ENCODE assay signal across 17 cellular contexts in the genomic region with DNA sequence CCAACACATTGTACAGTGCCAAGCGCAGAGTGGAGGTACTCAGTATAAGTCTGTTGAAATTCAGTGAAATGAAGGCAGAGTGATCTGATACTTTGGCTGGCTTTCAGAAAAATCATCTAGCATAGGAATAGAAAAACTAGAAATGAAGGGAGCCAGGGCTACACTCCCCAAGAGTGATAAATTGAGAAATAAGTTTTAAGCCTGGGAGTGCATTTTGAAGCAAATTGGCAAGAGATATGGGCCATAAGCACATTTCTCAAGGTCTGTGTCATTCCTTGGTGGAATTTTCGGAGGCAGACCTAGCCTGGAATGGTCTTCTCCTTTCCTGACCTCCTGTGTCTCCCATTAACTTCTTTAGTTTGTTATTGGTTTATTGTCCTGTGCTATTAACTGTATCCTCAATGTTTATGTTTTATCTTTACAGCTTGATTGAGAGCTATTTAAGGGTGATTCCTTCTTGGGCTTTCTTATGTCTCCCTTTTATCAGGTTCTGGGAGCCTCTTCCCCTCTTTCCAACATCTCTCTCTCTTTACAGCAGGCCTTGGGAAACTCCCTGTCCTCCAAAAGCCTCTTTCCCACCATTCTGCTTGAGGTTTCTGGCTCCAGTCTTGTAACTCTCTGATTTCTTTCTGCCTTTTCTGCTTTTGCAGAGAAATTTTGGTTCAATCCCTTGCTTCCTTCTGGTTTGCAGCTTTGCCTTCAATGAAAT.
DNase-seq lines count a peak whose midpoint lies in the region; ATAC-seq and TF ChIP-seq lines count a peak whose summit lies in the region.
"Had no signal": no experiment of that assay in that cellular context is flagged by ENCODE, and none has a peak within 500 bp of the region (broad histone marks: within the 10 kb centered on the region; RNA-seq: fewer than 3 reads in every experiment).

No MANE protein-coding gene starts in this region.

- H2AFZ ChIP-seq in fibroblast of lung (ENCODE audit: low read length), result no peak overlapping the region
- H2AFZ ChIP-seq: neural progenitor cell had no signal

- H4K20me1 ChIP-seq in fibroblast of lung (ENCODE audit: control insufficient read depth, extremely low read depth, insufficient read depth, low read length), result no peaks in the 10 kb centered on the region

- H3K36me3 Mint-ChIP-seq in Caco-2 (ENCODE audit: insufficient read depth, unreplicated experiment), result no peaks in the 10 kb centered on the region
- H3K36me3 Mint-ChIP-seq: IgD-negative memory B cell, neural progenitor cell had no signal

- no peaks in the 10 kb centered on the region for H3K27me3 ChIP-seq in Panc1 (ENCODE audit: control insufficient read depth, insufficient read depth, low read length)
- no peaks in the 10 kb centered on the region for H3K27me3 ChIP-seq in fibroblast of lung (ENCODE audit: control insufficient read depth, insufficient read depth, low read length)
- H3K27me3 ChIP-seq in Caco-2 (replicated peaks; ENCODE audit: control insufficient read depth, insufficient read depth, low read length), result no peaks in the 10 kb centered on the region
- H3K27me3 ChIP-seq: neural progenitor cell had no signal

- H3K36me3 ChIP-seq in Panc1 (ENCODE audit: control insufficient read depth, insufficient read depth, low read length), result no peaks in the 10 kb centered on the region
- H3K36me3 ChIP-seq in fibroblast of lung (ENCODE audit: control insufficient read depth, insufficient read depth, low read length), result no peaks in the 10 kb centered on the region
- H3K36me3 ChIP-seq in Caco-2 (ENCODE audit: control insufficient read depth, insufficient read depth, low read length), result no peaks in the 10 kb centered on the region
- H3K36me3 ChIP-seq: neural progenitor cell had no signal

- peaks cover 13% of the 10 kb centered on the region for H3K27me3 Mint-ChIP-seq in Caco-2 (ENCODE audit: insufficient read depth, unreplicated experiment)
- H3K27me3 Mint-ChIP-seq: CD4-positive, alpha-beta T cell; IgD-negative memory B cell had no signal

- ATAC-seq in Panc1 (peak; percentile 37; the same call in 1 of the 2 replicates), omental fat pad (ENCODE audit: low FRiP score) (peak; percentile 71), HG02571 (IDR thresholded peaks at IDR 0.05; ENCODE audit: unreplicated experiment) (no peak), HG02623 (IDR thresholded peaks at IDR 0.05; ENCODE audit: unreplicated experiment) (no peak)

- DNase-seq in AG08396 (ENCODE audit: low spot score) (peak; percentile 17), Panc1 (ENCODE audit: low read depth, low spot score) (no peak), fibroblast of lung (ENCODE audit: low read depth in 2 of 2) (peak; percentile 50 to 87), omental fat pad (ENCODE audit: low spot score) (no peak), Caco-2 (no peak), middle frontal gyrus (ENCODE audit: extremely low spot score, low spot score) (no peak)
- DNase-seq: activated naive CD4-positive, alpha-beta T cell treated with anti-CD3 and anti-CD28 coated beads for 36 hours; CD4-positive, alpha-beta T cell; foreskin melanocyte; NCI-H1436 treated with DMSO at 0.1 percent for 48 hours; NCI-H748 treated with DMSO at 0.1 percent for 48 hours; SHP77; stimulated activated CD4-positive, alpha-beta T cell treated with anti-CD3 and anti-CD28 coated beads, Interleukin-1b, Interleukin-23, amount 100 ng/mL, for 48 hours had no signal

- CTCF ChIA-PET in Panc1 (lab: Charles Lee), result no interaction called here
- CTCF ChIA-PET in Caco-2 (lab: Charles Lee), result no interaction called here

- H3K27ac Mint-ChIP-seq in Caco-2 (ENCODE audit: unreplicated experiment), result no peak overlapping the region
- H3K27ac Mint-ChIP-seq: activated naive CD4-positive, alpha-beta T cell treated with anti-CD3 and anti-CD28 coated beads for 36 hours; CD4-positive, alpha-beta T cell; IgD-negative memory B cell; neural progenitor cell had no signal

- in situ Hi-C loops in Panc1 (cut with HindIII; ENCODE audit: low pct_unique_long_range_greater_than_20kb, low sequenced_read_pairs), result no loop called here

- H3K9me3 ChIP-seq in Panc1 (ENCODE audit: control insufficient read depth, insufficient read depth, low read depth, low read length), result no peaks in the 10 kb centered on the region
- no peaks in the 10 kb centered on the region for H3K9me3 ChIP-seq in fibroblast of lung (ENCODE audit: control insufficient read depth, insufficient read depth, low read depth, low read length)
- no peaks in the 10 kb centered on the region for H3K9me3 ChIP-seq in Caco-2

- no peaks in the 10 kb centered on the region for H3K79me2 ChIP-seq in fibroblast of lung (ENCODE audit: control insufficient read depth, insufficient read depth, low read length)

- H3K4me3 ChIP-seq in Panc1 (ENCODE audit: low read depth in 2 of 2, low read length in 2 of 2) (no peak overlapping the region), fibroblast of lung (replicated peaks in 1 of 4; ENCODE audit: control extremely low read depth in 1 of 4, insufficient read depth in 1 of 4, low read depth in 3 of 4, low read length in 4 of 4) (no peak overlapping the region), Caco-2 (ENCODE audit: low read depth, low read length) (no peak overlapping the region)
- H3K4me3 ChIP-seq: neural progenitor cell had no signal

- intact Hi-C loops in Panc1 (cut with micrococcal nuclease; ENCODE audit: unreplicated experiment), result no loop called here
- intact Hi-C loops in Caco-2 (cut with micrococcal nuclease; ENCODE audit: unreplicated experiment), result no loop called here

- H3K4me1 ChIP-seq in Panc1 (ENCODE audit: control insufficient read depth, insufficient read depth, low read length), result no peaks in the 10 kb centered on the region
- peaks cover 13% of the 10 kb centered on the region for H3K4me1 ChIP-seq in fibroblast of lung (ENCODE audit: control insufficient read depth, extremely low read depth, insufficient read depth, low read length)
- H3K4me1 ChIP-seq in Caco-2, result no peaks in the 10 kb centered on the region; the same call in 1 of the 2 replicates
- H3K4me1 ChIP-seq: neural progenitor cell had no signal

- no peaks in the 10 kb centered on the region for H3K4me1 Mint-ChIP-seq in Caco-2 (ENCODE audit: low read depth, unreplicated experiment)
- H3K4me1 Mint-ChIP-seq: IgD-negative memory B cell, neural progenitor cell had no signal

- H3K4me3 Mint-ChIP-seq in Caco-2 (ENCODE audit: unreplicated experiment), result no peak overlapping the region
- H3K4me3 Mint-ChIP-seq: activated naive CD4-positive, alpha-beta T cell treated with anti-CD3 and anti-CD28 coated beads for 36 hours; CD4-positive, alpha-beta T cell; IgD-negative memory B cell; neural progenitor cell had no signal

- H3K9ac ChIP-seq in fibroblast of lung (ENCODE audit: insufficient read depth, low read length), result no peak overlapping the region
- H3K9ac ChIP-seq: neural progenitor cell had no signal

- H3K4me2 ChIP-seq in fibroblast of lung (ENCODE audit: extremely low read depth, insufficient read depth, low read length), result no peak overlapping the region
- H3K4me2 ChIP-seq: neural progenitor cell had no signal

- BruUV-seq in Panc1 (replicated peaks; lab: Mats Ljungman, UMichigan), result no TSS peak
- BruUV-seq in Caco-2 (replicated peaks; lab: Mats Ljungman, UMichigan), result no TSS peak

- TF ChIP-seq CTCF in Panc1 (IDR thresholded peaks at IDR 0.05), result no peak
- TF ChIP-seq CTCF in fibroblast of lung (conservative IDR thresholded peaks at IDR 0.05 in 1 of 2, IDR thresholded peaks at IDR 0.05 in 1 of 2; ENCODE audit: low read depth in 1 of 2, low read length in 2 of 2), result no peak
- TF ChIP-seq CTCF in omental fat pad (IDR thresholded peaks at IDR 0.05), result no peak
- TF ChIP-seq CTCF in Caco-2 (IDR thresholded peaks at IDR 0.05; ENCODE audit: insufficient read depth in 1 of 2, low read depth in 1 of 2, low read length in 1 of 2, severe bottlenecking in 1 of 2, unreplicated experiment in 1 of 2), result no peak

- H3K9me3 Mint-ChIP-seq in Caco-2 (ENCODE audit: unreplicated experiment), result peaks cover 10% of the 10 kb centered on the region
- H3K9me3 Mint-ChIP-seq: activated naive CD4-positive, alpha-beta T cell treated with anti-CD3 and anti-CD28 coated beads for 36 hours; CD4-positive, alpha-beta T cell had no signal

- peak overlapping the region; percentile 54; the same call in 1 of the 2 replicates for H3K27ac ChIP-seq in Panc1 (ENCODE audit: low read length)
- H3K27ac ChIP-seq in fibroblast of lung (ENCODE audit: insufficient read depth, low read length), result peak overlapping the region; percentile 56
- H3K27ac ChIP-seq: neural progenitor cell had no signal

- POLR2A ChIA-PET in Panc1 (lab: Charles Lee), result no interaction called here
- POLR2A ChIA-PET in Caco-2 (lab: Charles Lee), result no interaction called here

Comparison
In these comparisons a context has a peak if more than half of its experiments do, and no peak if none do; other contexts are left out.
1. DNase-seq: peak in AG08396 (single experiment) and fibroblast of lung (2 of 2); none in Panc1 (single experiment), omental fat pad (single experiment), Caco-2 (0 of 2) and middle frontal gyrus (single experiment).
2. ATAC-seq: peak in Panc1 (single experiment) and omental fat pad (single experiment); none in HG02571 (single experiment) and HG02623 (single experiment).